In genomic region chr2:60502123-60502522, GRCh38 we compare ENCODE assay signal across 22 cellular contexts. TPM values are rescaled to one million over a fixed set of nuclear protein-coding genes. Genes with fewer than 3 reads are reported as not detected.
A peak's percentile ranks its signal among the peaks of the same experiment; 100 is the strongest.
DNase-seq lines count a peak whose midpoint lies in the region; ATAC-seq and TF ChIP-seq lines count a peak whose summit lies in the region.
"Had no signal": no experiment of that assay in that cellular context is flagged by ENCODE, and none has a peak within 500 bp of the region (broad histone marks: within the 10 kb centered on the region; RNA-seq: fewer than 3 reads in every experiment).

No MANE protein-coding gene starts in this region.

- peaks cover 99% of the 10 kb centered on the region for H3K79me2 ChIP-seq in OCI-LY3 (ENCODE audit: low read length)

- H3K27me3 Mint-ChIP-seq in memory B cell = no peaks in the 10 kb centered on the region
- H3K27me3 Mint-ChIP-seq in natural killer cell treated with Interleukin-12 subunit alpha and Interleukin-12 subunit beta and Interleukin-15 and Interleukin-18, amount 100 ng/mL, for 72 hours = peaks cover 13% of the 10 kb centered on the region in 2 donors

- H3K27me3 ChIP-seq in OCI-LY3 (ENCODE audit: low read depth, low read length) (no peaks in the 10 kb centered on the region), rectal smooth muscle tissue (ENCODE audit: control insufficient read depth, insufficient read depth, low read length) (no peaks in the 10 kb centered on the region), heart left ventricle (no peaks in the 10 kb centered on the region)
- H3K27me3 ChIP-seq: SJSA1 had no signal

- no peak overlapping the region for H3K4me2 ChIP-seq in OCI-LY3 (ENCODE audit: low read length)

- TF ChIP-seq CTCF in OCI-LY3 (IDR thresholded peaks at IDR 0.05; ENCODE audit: low read depth, low read length) = no peak
- no peak for TF ChIP-seq CTCF in heart left ventricle (IDR thresholded peaks at IDR 0.05)

- peaks cover 19% of the 10 kb centered on the region for H3K36me3 Mint-ChIP-seq in memory B cell
- H3K36me3 Mint-ChIP-seq in natural killer cell treated with Interleukin-12 subunit alpha and Interleukin-12 subunit beta and Interleukin-15 and Interleukin-18, amount 100 ng/mL, for 72 hours = no peaks in the 10 kb centered on the region
- H3K36me3 Mint-ChIP-seq: CD8-positive, alpha-beta T cell had no signal

- no peak overlapping the region for H2AFZ ChIP-seq in OCI-LY3 (ENCODE audit: low read depth, low read length)

- H3K9ac ChIP-seq in OCI-LY3 (ENCODE audit: low read length) (no peak overlapping the region), rectal smooth muscle tissue (ENCODE audit: low read length) (no peak overlapping the region)

- H4K20me1 ChIP-seq in OCI-LY3 (ENCODE audit: insufficient read depth, low read length) = peaks cover 92% of the 10 kb centered on the region

- H3K9me3 Mint-ChIP-seq in memory B cell = no peaks in the 10 kb centered on the region
- no peaks in the 10 kb centered on the region for H3K9me3 Mint-ChIP-seq in natural killer cell treated with Interleukin-12 subunit alpha and Interleukin-12 subunit beta and Interleukin-15 and Interleukin-18, amount 100 ng/mL, for 72 hours
- H3K9me3 Mint-ChIP-seq: CD8-positive, alpha-beta T cell had no signal

- peaks cover 85% of the 10 kb centered on the region for H3K4me1 Mint-ChIP-seq in memory B cell
- H3K4me1 Mint-ChIP-seq in natural killer cell treated with Interleukin-12 subunit alpha and Interleukin-12 subunit beta and Interleukin-15 and Interleukin-18, amount 100 ng/mL, for 72 hours (ENCODE audit: low read depth in 2 of 2) = peaks cover 0 to 8% of the 10 kb centered on the region in 2 donors

- peak; percentile 10 for DNase-seq in DMS153 (lab: John Stamatoyannopoulos, UW)
- DNase-seq in DMS153 treated with DMSO at 0.1 percent for 48 hours (lab: John Stamatoyannopoulos, UW; ENCODE audit: unreplicated experiment) = no peak
- DNase-seq in memory B cell (ENCODE audit: low spot score in 2 of 2) = no peak
- DNase-seq in heart left ventricle = no peak
- no peak for DNase-seq in natural killer cell treated with Interleukin-12 subunit alpha and Interleukin-12 subunit beta and Interleukin-15 and Interleukin-18, amount 100 ng/mL, for 72 hours (ENCODE audit: low spot score)
- DNase-seq in DMS79 (lab: John Stamatoyannopoulos, UW) = no peak
- DNase-seq: C1 segment of cervical spinal cord; CD8-positive, alpha-beta T cell; DMS53; EL; GF-D8; IMR-90; NCI-H1105; NCI-H187; NCI-H2107; NCI-H82 had no signal

- H3K27ac ChIP-seq in OCI-LY3 (ENCODE audit: low read length) (0 out of 2 replicates have a peak overlapping the region, but pooled peaks have one; percentile 15), rectal smooth muscle tissue (ENCODE audit: low read depth, low read length) (peak overlapping the region; percentile 10), heart left ventricle (peak overlapping the region in 1 of 12 donors; percentile 62)
- H3K27ac ChIP-seq: 22Rv1, SJSA1 had no signal

- TF ChIP-seq POLR2A in heart left ventricle (IDR thresholded peaks at IDR 0.05) = no peak

- H3K36me3 ChIP-seq in OCI-LY3 (replicated peaks; ENCODE audit: low read depth, low read length) (peaks cover 58% of the 10 kb centered on the region), rectal smooth muscle tissue (ENCODE audit: control insufficient read depth, insufficient read depth, low read length) (no peaks in the 10 kb centered on the region), heart left ventricle (no peaks in the 10 kb centered on the region)
- H3K36me3 ChIP-seq: SJSA1 had no signal

- H3K4me3 Mint-ChIP-seq in memory B cell = peak overlapping the region; percentile 64
- no peak overlapping the region for H3K4me3 Mint-ChIP-seq in natural killer cell treated with Interleukin-12 subunit alpha and Interleukin-12 subunit beta and Interleukin-15 and Interleukin-18, amount 100 ng/mL, for 72 hours
- H3K4me3 Mint-ChIP-seq: CD8-positive, alpha-beta T cell had no signal

- H3K4me3 ChIP-seq in OCI-LY3 (ENCODE audit: low read length) = no peak overlapping the region
- no peak overlapping the region for H3K4me3 ChIP-seq in rectal smooth muscle tissue (ENCODE audit: low read length)
- H3K4me3 ChIP-seq in heart left ventricle = no peak overlapping the region
- H3K4me3 ChIP-seq: SJSA1 had no signal

- ATAC-seq in memory B cell (ENCODE audit: low read depth) (no peak), heart left ventricle (no peak)
- no peak for ATAC-seq in natural killer cell treated with Interleukin-12 subunit alpha and Interleukin-12 subunit beta and Interleukin-15 and Interleukin-18, amount 100 ng/mL, for 72 hours
- ATAC-seq: CD8-positive, alpha-beta T cell; HCT116; Right ventricle myocardium inferior had no signal

- H3K9me3 ChIP-seq in OCI-LY3 (ENCODE audit: insufficient read depth, low read length) (no peaks in the 10 kb centered on the region), heart left ventricle (no peaks in the 10 kb centered on the region)
- H3K9me3 ChIP-seq: SJSA1 had no signal

- H3K4me1 ChIP-seq in OCI-LY3 (ENCODE audit: low read length) (peaks cover 95% of the 10 kb centered on the region), rectal smooth muscle tissue (ENCODE audit: control insufficient read depth, insufficient read depth, low read length) (peaks cover 3% of the 10 kb centered on the region), heart left ventricle (peaks cover 0 to 69% (median 15%) of the 10 kb centered on the region in 12 donors)
- H3K4me1 ChIP-seq: SJSA1 had no signal

- intact Hi-C loops in heart left ventricle (cut with DNase I) = loop anchor here in 1 of 10 donors (10.0 kb wide), 1 partner anchor 167 kb away; no protein-coding TSS in a partner anchor

- peak overlapping the region; percentile 86 for H3K27ac Mint-ChIP-seq in memory B cell
- no peak overlapping the region for H3K27ac Mint-ChIP-seq in natural killer cell treated with Interleukin-12 subunit alpha and Interleukin-12 subunit beta and Interleukin-15 and Interleukin-18, amount 100 ng/mL, for 72 hours
- H3K27ac Mint-ChIP-seq: CD8-positive, alpha-beta T cell had no signal

- WGBS in heart left ventricle, 4 donors = 49 to 61% (median 54%) methylated on average over 4 of the region's 4 CpGs

RNA-seq across cellular contexts. Expression of gene BCL11A, which starts 51.3 kb away (rescaled TPM):
- total RNA-seq in heart left ventricle = 10 to 100 TPM in 8 of 9 donors, 1 to 10 TPM in 1; 9.2 to 31.9 (median 22.4) TPM
- 10 to 100 TPM in 1 of 2 donors, 1 to 10 TPM in 1; 5.6 to 18.9 TPM for polyA plus RNA-seq in heart left ventricle
- total RNA-seq in natural killer cell treated with Interleukin-12 subunit alpha and Interleukin-12 subunit beta and Interleukin-15 and Interleukin-18, amount 100 ng/mL, for 72 hours = under 1 TPM in 1 of 2 donors, not detected in 1; 0.81 TPM

Comparison
In these comparisons a context has a peak if more than half of its experiments do, and no peak if none do; other contexts are left out.
1. RNA of gene BCL11A, which starts 51.3 kb away (total RNA-seq): 9.2 to 31.9 TPM in heart left ventricle; 0.81 TPM in natural killer cell treated with Interleukin-12 subunit alpha and Interleukin-12 subunit beta and Interleukin-15 and Interleukin-18, amount 100 ng/mL, for 72 hours; every median in the first group is over 4 times any median in the second.